ENCODE assay signal across 8 cellular contexts in the genomic region with DNA sequence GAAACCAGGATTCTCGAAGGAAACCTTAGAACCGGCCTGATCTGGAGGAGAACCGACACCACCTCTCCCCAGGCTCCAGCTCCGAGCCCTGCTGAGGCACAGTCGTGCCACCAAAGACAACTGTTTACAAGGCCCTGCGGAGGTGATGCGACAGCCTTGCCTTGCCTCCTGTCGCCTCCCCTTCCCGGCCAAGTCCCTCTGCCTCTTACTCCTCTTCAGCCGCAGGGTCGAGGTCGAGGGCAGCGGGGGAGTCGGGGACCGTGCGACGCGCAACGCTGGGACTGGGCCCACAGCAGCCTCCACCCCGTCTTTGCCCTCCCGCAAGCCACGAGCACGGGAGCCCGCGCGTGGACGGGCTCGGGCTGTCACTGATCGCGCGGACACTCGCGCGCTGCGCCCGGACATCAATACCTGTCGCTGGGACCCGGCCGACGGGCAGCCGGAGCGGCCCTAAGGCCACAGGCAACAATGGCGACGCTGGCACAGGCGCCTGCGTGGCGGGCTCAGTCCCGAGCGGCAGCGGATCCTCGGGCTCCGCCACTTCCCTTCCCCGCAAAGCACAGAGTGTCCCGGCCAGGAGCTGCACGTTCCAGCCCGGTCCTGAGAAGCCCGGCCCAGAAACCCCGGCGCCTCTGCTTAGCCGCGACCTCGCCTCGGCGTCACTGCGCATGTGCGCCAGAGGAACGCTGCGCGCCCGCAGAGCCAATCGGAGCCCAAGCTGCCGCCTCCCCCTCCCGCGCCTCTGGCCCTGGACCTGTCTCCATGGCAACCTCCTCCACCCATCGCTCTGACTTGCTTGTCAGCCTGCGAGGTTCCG. TPM values are rescaled to one million over a fixed set of nuclear protein-coding genes. Genes with fewer than 3 reads are reported as not detected.
DNase-seq lines count a peak whose midpoint lies in the region; ATAC-seq and TF ChIP-seq lines count a peak whose summit lies in the region.

A gene (minus strand): TSS at position 664 of the 817 bp plus-strand sequence. CDS start 1,473 bp downstream, outside the sequence.

- intact Hi-C loops in colonic mucosa (cut with DNase I) = no loop called here

- peak; percentile 85 for ATAC-seq in HG03060 (IDR thresholded peaks at IDR 0.05; ENCODE audit: low read depth, unreplicated experiment)

- H3K4me1 ChIP-seq in colonic mucosa = peaks cover 3% of the 10 kb centered on the region

- no peaks in the 10 kb centered on the region for H3K36me3 ChIP-seq in colonic mucosa

- no peaks in the 10 kb centered on the region for H3K27me3 ChIP-seq in colonic mucosa

- no peak within 1 kb of the TSS for H3K27ac ChIP-seq in colonic mucosa

- TF ChIP-seq CTCF in colonic mucosa (IDR thresholded peaks at IDR 0.05) = no peak

- DNase-seq in SIG-M5 treated with dmso at 0.1 percent for 504 hours (lab: John Stamatoyannopoulos, UW; ENCODE audit: unreplicated experiment) (peak; percentile 28), SIG-M5 (lab: John Stamatoyannopoulos, UW) (no peak), NCI-H2171 (lab: John Stamatoyannopoulos, UW) (peak; percentile 92), colonic mucosa (peak; percentile 96), kidney glomerular epithelial cell (lab: John Stamatoyannopoulos, UW) (peak; percentile 67)
- peak; percentile 94 for DNase-seq in activated CD4-positive, alpha-beta T cell treated with anti-CD3 and anti-CD28 coated beads for 48 hours
- peak; percentile 77 to 88 for DNase-seq in stimulated activated CD4-positive, alpha-beta T cell treated with anti-CD3 and anti-CD28 coated beads, Interleukin-1b, Interleukin-23, amount 100 ng/mL, for 1 hour (ENCODE audit: low read depth in 2 of 2)

- peak within 1 kb of the TSS in 1 of 2 donors; percentile 68 for H3K9ac ChIP-seq in colonic mucosa (ENCODE audit: low read depth in 2 of 2, low read length in 2 of 2)

- H3K9me3 ChIP-seq in colonic mucosa = no peaks in the 10 kb centered on the region

- peak within 1 kb of the TSS; percentile 77 for H3K4me3 ChIP-seq in colonic mucosa

RNA-seq across cellular contexts. Expression of the gene that starts here (rescaled TPM):
- 1 to 10 TPM; 2.9 to 3.3 TPM for total RNA-seq in colonic mucosa
